Comparison of ENCODE assay signal across 8 cellular contexts in genomic region chr12:121805171-121805687, GRCh38. TPM values are rescaled to one million over a fixed set of nuclear protein-coding genes. Genes with fewer than 3 reads are reported as not detected.
A peak's percentile ranks its signal among the peaks of the same experiment; 100 is the strongest.
DNase-seq lines count a peak whose midpoint lies in the region; TF ChIP-seq lines count a peak whose summit lies in the region.

No MANE protein-coding gene starts in this region.

- DNase-seq in NCI-H82 (lab: John Stamatoyannopoulos, UW), result peak; percentile 48
- DNase-seq in NCI-H82 treated with DMSO at 0.1 percent for 48 hours (lab: John Stamatoyannopoulos, UW; ENCODE audit: unreplicated experiment), result no peak
- no peak for DNase-seq in SK-N-MC (ENCODE audit: low read depth, low spot score)
- DNase-seq in epithelial cell of proximal tubule (ENCODE audit: low read depth), result no peak
- no peak for DNase-seq in NCI-H1930 (lab: John Stamatoyannopoulos, UW)
- DNase-seq in hippocampal formation (lab: John Stamatoyannopoulos, UW), result no peak
- DNase-seq in amniotic stem cell (lab: John Stamatoyannopoulos, UW), result no peak

- H3K4me3 ChIP-seq in SK-N-MC, result peak overlapping the region; percentile 95
- H3K4me3 ChIP-seq in epithelial cell of proximal tubule (ENCODE audit: low read depth, low read length), result peak overlapping the region; percentile 79
- peak overlapping the region; percentile 88 for H3K4me3 ChIP-seq in neuron (ENCODE audit: low read length)

- no peak overlapping the region for H2AFZ ChIP-seq in neuron (ENCODE audit: low read depth, low read length)

- no peak for TF ChIP-seq CTCF in epithelial cell of proximal tubule (conservative IDR thresholded peaks at IDR 0.05; ENCODE audit: low read depth, low read length)

- peaks cover 29% of the 10 kb centered on the region for H3K4me1 ChIP-seq in neuron (ENCODE audit: insufficient read depth, low read length)

- peak overlapping the region; percentile 89 for H3K9ac ChIP-seq in SK-N-MC (ENCODE audit: insufficient read length)

- no peaks in the 10 kb centered on the region for H3K27me3 ChIP-seq in neuron (ENCODE audit: insufficient read depth, low read length)

- peaks cover 20% of the 10 kb centered on the region; the same call in 1 of the 2 replicates for H3K36me3 ChIP-seq in SK-N-MC (ENCODE audit: insufficient read depth, low read length)
- H3K36me3 ChIP-seq in neuron (ENCODE audit: insufficient read depth, low read length), result peaks cover 22% of the 10 kb centered on the region

- no peaks in the 10 kb centered on the region for H3K9me3 ChIP-seq in SK-N-MC (ENCODE audit: low read depth, low read length)
- no peaks in the 10 kb centered on the region for H3K9me3 ChIP-seq in neuron (ENCODE audit: low read length)

- H3K27ac ChIP-seq in SK-N-MC, result peak overlapping the region; percentile 62

RNA-seq across cellular contexts. Expression of gene SETD1B, which starts 1.4 kb away (rescaled TPM):
- total RNA-seq in epithelial cell of proximal tubule, result 4.4 and 5.2 TPM in 2 replicates

RNA-seq across cellular contexts. Expression of gene RHOF, which starts 11.7 kb away (rescaled TPM):
- 180 and 181 TPM in 2 replicates for total RNA-seq in epithelial cell of proximal tubule

RNA-seq across cellular contexts. Expression of gene HPD, which starts 53.4 kb away (rescaled TPM):
- 0.12 TPM in 1 of 2 replicates, not detected in the other for total RNA-seq in epithelial cell of proximal tubule
